26 cellular contexts compared by ENCODE assay signal in genomic region chr9:6384732-6385131, GRCh38. TPM values are rescaled to one million over a fixed set of nuclear protein-coding genes. Genes with fewer than 3 reads are reported as not detected.
A peak's percentile ranks its signal among the peaks of the same experiment; 100 is the strongest.
DNase-seq lines count a peak whose midpoint lies in the region; ATAC-seq and TF ChIP-seq lines count a peak whose summit lies in the region.
"Had no signal": no experiment of that assay in that cellular context is flagged by ENCODE, and none has a peak within 500 bp of the region (broad histone marks: within the 10 kb centered on the region; RNA-seq: fewer than 3 reads in every experiment).

No MANE protein-coding gene starts in this region.

- no peak overlapping the region for H3K4ac ChIP-seq in neuronal stem cell (ENCODE audit: low read length)

- H3K4me3 ChIP-seq in choroid plexus epithelial cell (ENCODE audit: low read depth, low read length) (no peak overlapping the region), neuronal stem cell (ENCODE audit: low read length in 2 of 2) (no peak overlapping the region), upper lobe of right lung (no peak overlapping the region)
- H3K4me3 ChIP-seq: hepatocyte had no signal

- no peak overlapping the region for H3K9ac ChIP-seq in neuronal stem cell (ENCODE audit: low read depth, low read length, poor library complexity)

- H4K8ac ChIP-seq in neuronal stem cell (ENCODE audit: low read depth, low read length): no peak overlapping the region

- H2BK120ac ChIP-seq in neuronal stem cell (ENCODE audit: low read depth, low read length): no peak overlapping the region

- no peaks in the 10 kb centered on the region for H3K79me1 ChIP-seq in neuronal stem cell (ENCODE audit: low read depth, low read length)

- no peak overlapping the region for H4K91ac ChIP-seq in neuronal stem cell (ENCODE audit: low read depth, low read length, poor library complexity)

- H3K36me3 ChIP-seq in neuronal stem cell (replicated peaks in 1 of 2; ENCODE audit: control insufficient read depth in 2 of 2, insufficient read depth in 2 of 2, low read length in 2 of 2) (no peaks in the 10 kb centered on the region), upper lobe of right lung (no peaks in the 10 kb centered on the region)
- H3K36me3 ChIP-seq: WERI-Rb-1 had no signal

- no peak overlapping the region for H3K4me2 ChIP-seq in neuronal stem cell (ENCODE audit: insufficient read depth, low read length, poor library complexity, severe bottlenecking)
- H3K4me2 ChIP-seq: hepatocyte had no signal

- H3K9me3 ChIP-seq in neuronal stem cell (replicated peaks in 1 of 2; ENCODE audit: control insufficient read depth in 2 of 2, insufficient read depth in 1 of 2, low read depth in 1 of 2, low read length in 2 of 2) (no peaks in the 10 kb centered on the region), upper lobe of right lung (no peaks in the 10 kb centered on the region)

- no peak overlapping the region for H2BK5ac ChIP-seq in neuronal stem cell (ENCODE audit: low read length)

- no peak overlapping the region for H2BK15ac ChIP-seq in neuronal stem cell (ENCODE audit: low read length)

- intact Hi-C loops in upper lobe of right lung (cut with DNase I): no loop called here

- H3K27me3 ChIP-seq in neuronal stem cell (ENCODE audit: control insufficient read depth in 3 of 3, insufficient read depth in 3 of 3, low read depth in 1 of 3, low read length in 3 of 3) (no peaks in the 10 kb centered on the region), upper lobe of right lung (no peaks in the 10 kb centered on the region)
- H3K27me3 ChIP-seq: hepatocyte had no signal

- peak overlapping the region; percentile 35 for H2AFZ ChIP-seq in neuronal stem cell (ENCODE audit: low read length)
- H2AFZ ChIP-seq: hepatocyte had no signal

- DNase-seq in DMS53 (lab: John Stamatoyannopoulos, UW) (peak; percentile 11), DMS53 treated with DMSO at 0.1 percent for 48 hours (lab: John Stamatoyannopoulos, UW; ENCODE audit: unreplicated experiment) (no peak), NAMALWA (ENCODE audit: low spot score) (peak; percentile 44), choroid plexus epithelial cell (ENCODE audit: low read depth) (peak; percentile 1), neuronal stem cell (ENCODE audit: low spot score) (no peak), upper lobe of right lung (no peak), AG20443 (ENCODE audit: low spot score) (no peak)
- no peak for DNase-seq in stimulated activated CD4-positive, alpha-beta T cell treated with anti-CD3 and anti-CD28 coated beads, Interleukin-12 subunit alpha, Interleukin-12 subunit beta, amount 100 ng/mL, for 4 hours
- DNase-seq: 8988T; activated CD8-positive, alpha-beta memory T cell treated with anti-CD3 and anti-CD28 coated beads for 24 hours; caudate nucleus; DMS79; effector CD4-positive, alpha-beta T cell; kidney glomerular epithelial cell; retina; stimulated activated CD4-positive, alpha-beta T cell treated with anti-CD3 and anti-CD28 coated beads, Interleukin-15, amount 100 ng/mL, for 24 hours; stimulated activated naive CD8-positive, alpha-beta T cell treated with anti-CD3 and anti-CD28 coated beads, Interleukin-15, Interleukin-2, amounts not matched to agents 100 U/mL and 50 U/mL, for 24 hours; T-helper 1 cell; WERI-Rb-1 had no signal

- no peak overlapping the region for H3K14ac ChIP-seq in neuronal stem cell (ENCODE audit: low read length)

- WGBS in neuronal stem cell (ENCODE audit: extremely low coverage in 2 of 2, insufficient read length in 2 of 2, insufficient replicate concordance in 1 of 2), 2 donors: no CpG with 5 or more reads among the region's 2 CpGs

- H3K4me1 ChIP-seq in neuronal stem cell (ENCODE audit: control insufficient read depth in 2 of 2, insufficient read depth in 1 of 2, low read depth in 1 of 2, low read length in 2 of 2): no peaks in the 10 kb centered on the region
- no peaks in the 10 kb centered on the region for H3K4me1 ChIP-seq in upper lobe of right lung

- H3K27ac ChIP-seq in neuronal stem cell (replicated peaks; ENCODE audit: low read length) (no peak overlapping the region), upper lobe of right lung (no peak overlapping the region)
- H3K27ac ChIP-seq: hepatocyte, WERI-Rb-1 had no signal

- H3K23ac ChIP-seq in neuronal stem cell (ENCODE audit: low read depth, low read length, poor library complexity): no peak overlapping the region

- ATAC-seq in upper lobe of right lung: no peak
- ATAC-seq: Right ventricle myocardium inferior; stimulated activated naive CD8-positive, alpha-beta T cell treated with anti-CD3 and anti-CD28 coated beads, Interleukin-15, Interleukin-2, amounts not matched to agents 100 U/mL and 50 U/mL, for 24 hours had no signal

- no peak overlapping the region for H2BK12ac ChIP-seq in neuronal stem cell (ENCODE audit: low read length)

- H2AK5ac ChIP-seq in neuronal stem cell (ENCODE audit: low read depth, low read length): no peak overlapping the region

- H3K18ac ChIP-seq in neuronal stem cell (ENCODE audit: low read length): no peak overlapping the region

- TF ChIP-seq CTCF in choroid plexus epithelial cell (conservative IDR thresholded peaks at IDR 0.05; ENCODE audit: low read depth, low read length) (no peak), upper lobe of right lung (IDR thresholded peaks at IDR 0.05) (no peak)

RNA-seq across cellular contexts. Expression of gene UHRF2, which starts 28.3 kb away (rescaled TPM):
- polyA plus RNA-seq in neuronal stem cell (2013, experiment 1 of 2): 39.9 TPM
- polyA plus RNA-seq in neuronal stem cell (2013, experiment 2 of 2): 40.8 TPM
- 42.4 TPM for total RNA-seq in upper lobe of right lung

RNA-seq across cellular contexts. Expression of gene TPD52L3, which starts 56.6 kb away (rescaled TPM):
- polyA plus RNA-seq in neuronal stem cell (2013, experiment 1 of 2): not detected
- polyA plus RNA-seq in neuronal stem cell (2013, experiment 2 of 2): not detected
- total RNA-seq in upper lobe of right lung: not detected
- total RNA-seq: activated T-helper 1 cell treated with anti-CD3 and anti-CD28 coated beads, Interleukin-12 subunit alpha, Interleukin-12 subunit beta, Interleukin-2, Interleukin-4 antibody, amounts not matched to agents 30 ng/mL and 10 ng/mL and 1 ng/mL, durations not matched to agents 14 hours and 24 hours and 36 hours; hepatocyte; mesothelial cell of epicardium; neural crest cell; Right ventricle myocardium inferior had no signal
- polyA plus RNA-seq: adipose tissue, CD14-positive monocyte, hepatocyte had no signal

Comparison
In these comparisons a context has a peak if more than half of its experiments do, and no peak if none do; other contexts are left out.
1. DNase-seq: peak in DMS53 (single experiment), NAMALWA (single experiment) and choroid plexus epithelial cell (single experiment); none in DMS53 treated with DMSO at 0.1 percent for 48 hours (single experiment), neuronal stem cell (single experiment), upper lobe of right lung (single experiment), AG20443 (single experiment) and stimulated activated CD4-positive, alpha-beta T cell treated with anti-CD3 and anti-CD28 coated beads, Interleukin-12 subunit alpha, Interleukin-12 subunit beta, amount 100 ng/mL, for 4 hours (single experiment).